ENCODE assay signal across 16 cellular contexts in the genomic region with DNA sequence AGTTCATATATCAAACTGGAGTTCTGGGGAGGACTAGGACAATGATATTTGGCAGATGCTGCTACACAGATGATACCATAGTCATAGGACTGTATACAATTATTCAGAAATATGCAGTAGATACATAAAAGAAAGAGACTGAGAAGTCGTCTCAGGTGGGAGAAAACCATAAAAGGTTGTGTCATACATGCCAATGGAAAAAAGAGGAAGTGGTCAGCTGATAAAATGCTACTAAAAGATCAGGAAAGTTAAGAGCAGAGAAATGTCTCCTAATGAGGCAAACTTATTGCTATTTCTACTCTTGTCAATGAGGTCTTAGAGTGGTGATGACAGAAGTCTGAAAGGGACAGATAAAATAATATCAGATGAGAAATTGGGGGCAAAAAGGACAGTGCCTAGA.
"Had no signal": no experiment of that assay in that cellular context is flagged by ENCODE, and none has a peak within 500 bp of the region (broad histone marks: within the 10 kb centered on the region; RNA-seq: fewer than 3 reads in every experiment).

No MANE protein-coding gene starts in this region.

- DNase-seq: effector memory CD8-positive, alpha-beta T cell; gastrocnemius medialis; heart right ventricle; hypothalamus; islet precursor cell; mammary epithelial cell; naive thymus-derived CD4-positive, alpha-beta T cell; nephron progenitor cell; psoas muscle; retina; right lobe of liver; stimulated activated CD4-positive, alpha-beta T cell treated with anti-CD3 and anti-CD28 coated beads, Interleukin-4, amount 100 ng/mL, for 24 hours; tibial artery; uterus had no signal

- ATAC-seq: effector memory CD8-positive, alpha-beta T cell; gastrocnemius medialis; heart right ventricle; left lobe of liver; naive thymus-derived CD4-positive, alpha-beta T cell; psoas muscle; right lobe of liver; stimulated activated memory B cell treated with anti-CD40 and anti-IgM and Interleukin-4, amounts not matched to agents 10 μg/mL and 1 μg/mL and 100 μg/mL, for 72 hours had no signal
